Comparison of ENCODE assay signal across 8 cellular contexts in the genomic region with DNA sequence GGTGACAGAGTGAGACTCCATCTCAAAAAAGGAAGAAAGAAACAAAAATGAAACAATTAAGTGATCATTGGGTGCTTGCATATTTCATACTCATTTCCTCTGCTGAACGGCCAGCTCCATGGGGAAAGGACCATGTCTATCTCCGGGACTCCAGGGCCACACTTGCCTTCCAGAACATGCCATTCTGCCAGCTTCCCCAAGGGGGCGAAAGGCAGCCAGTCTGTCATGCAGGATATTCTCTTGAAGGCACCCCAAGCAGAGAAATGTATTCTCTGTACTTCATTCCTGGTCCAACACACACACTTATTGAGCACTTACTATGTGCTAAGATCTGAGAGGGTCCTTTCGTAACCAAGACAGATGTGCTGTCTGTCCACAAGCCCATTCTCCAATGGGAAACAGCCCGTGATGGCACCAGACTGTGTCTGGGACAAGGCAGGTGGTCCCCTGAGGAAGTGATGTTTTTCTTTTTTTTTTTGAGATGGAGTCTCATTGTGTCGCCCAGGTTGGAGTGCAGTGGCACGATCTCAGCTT. TPM values are rescaled to one million over a fixed set of nuclear protein-coding genes. Genes with fewer than 3 reads are reported as not detected.
A peak's percentile ranks its signal among the peaks of the same experiment; 100 is the strongest.
DNase-seq lines count a peak whose midpoint lies in the region; ATAC-seq and TF ChIP-seq lines count a peak whose summit lies in the region.

No MANE protein-coding gene starts in this region.

- H3K36me3 ChIP-seq in GM06990 (ENCODE audit: control insufficient read depth, insufficient read depth, low read length) (no peaks in the 10 kb centered on the region), MM.1S (replicated peaks; ENCODE audit: insufficient read depth, low read length) (no peaks in the 10 kb centered on the region)

- intact Hi-C loops in left ventricle myocardium superior (cut with micrococcal nuclease), result loop anchor here (10.0 kb wide), 1 partner anchor 146 kb away; a partner anchor contains a TSS

- H3K27me3 ChIP-seq in GM06990 (replicated peaks; ENCODE audit: control insufficient read depth, insufficient read depth, low read length), result no peaks in the 10 kb centered on the region
- H3K27me3 ChIP-seq in MM.1S (replicated peaks; ENCODE audit: insufficient read depth, low read length), result no peaks in the 10 kb centered on the region

- H3K4me1 Mint-ChIP-seq in activated naive CD4-positive, alpha-beta T cell treated with anti-CD3 and anti-CD28 coated beads, Interleukin-2, amount 10 ng/mL, durations not matched to agents 7 days and 5 days, result peaks cover 23% of the 10 kb centered on the region

- ATAC-seq in HG03135 (IDR thresholded peaks at IDR 0.05; ENCODE audit: unreplicated experiment) (no peak), left ventricle myocardium superior (no peak)

- peak; percentile 68 for TF ChIP-seq CTCF in GM06990 (IDR thresholded peaks at IDR 0.05; ENCODE audit: insufficient read depth, low read length, poor library complexity, severe bottlenecking)
- peak; percentile 49 for TF ChIP-seq CTCF in MM.1S (IDR thresholded peaks at IDR 0.05; ENCODE audit: low read length)

- no peak overlapping the region for H3K4me2 ChIP-seq in MM.1S (ENCODE audit: low read depth, low read length)

- no peaks in the 10 kb centered on the region for H3K4me1 ChIP-seq in MM.1S (ENCODE audit: low read length)

- no peaks in the 10 kb centered on the region for H3K27me3 Mint-ChIP-seq in activated naive CD4-positive, alpha-beta T cell treated with anti-CD3 and anti-CD28 coated beads, Interleukin-2, amount 10 ng/mL, durations not matched to agents 7 days and 5 days

- no peak overlapping the region for H2AFZ ChIP-seq in MM.1S (ENCODE audit: low read length)

- H3K4me3 Mint-ChIP-seq in activated naive CD4-positive, alpha-beta T cell treated with anti-CD3 and anti-CD28 coated beads, Interleukin-2, amount 10 ng/mL, durations not matched to agents 7 days and 5 days, result no peak overlapping the region

- H3F3A ChIP-seq in MM.1S (ENCODE audit: insufficient read depth, low read length), result no peaks in the 10 kb centered on the region

- H3K9me2 ChIP-seq in MM.1S (replicated peaks; ENCODE audit: insufficient read depth, low read length), result no peaks in the 10 kb centered on the region

- H3K9me3 Mint-ChIP-seq in activated naive CD4-positive, alpha-beta T cell treated with anti-CD3 and anti-CD28 coated beads, Interleukin-2, amount 10 ng/mL, durations not matched to agents 7 days and 5 days, result no peaks in the 10 kb centered on the region

- CTCF ChIA-PET in activated naive CD4-positive, alpha-beta T cell treated with anti-CD3 and anti-CD28 coated beads, Interleukin-2, amount 10 ng/mL, durations not matched to agents 7 days and 5 days (lab: Charles Lee), result interaction anchor here (0.6 to 8.4 kb wide), 4 partner anchors 9 to 143 kb away, joined by 3 to 142 read pairs (median 4); a partner anchor contains a TSS

- H3K9ac ChIP-seq in MM.1S (ENCODE audit: low read length), result no peak overlapping the region

- no peaks in the 10 kb centered on the region for H3K9me3 ChIP-seq in MM.1S (replicated peaks; ENCODE audit: insufficient read depth, low read length)

- H3K36me3 Mint-ChIP-seq in activated naive CD4-positive, alpha-beta T cell treated with anti-CD3 and anti-CD28 coated beads, Interleukin-2, amount 10 ng/mL, durations not matched to agents 7 days and 5 days, result peaks cover 1% of the 10 kb centered on the region

- no peak overlapping the region for H3K27ac ChIP-seq in MM.1S (ENCODE audit: low read length)

- no peaks in the 10 kb centered on the region for H3K79me2 ChIP-seq in MM.1S (ENCODE audit: low read length)

- DNase-seq in GM06990 (ENCODE audit: extremely low read depth, insufficient read length) (no peak), MM.1S (no peak), lung microvascular endothelial cell (ENCODE audit: low read depth in 2 of 2) (peak; percentile 52 to 54), A172 (ENCODE audit: low spot score) (no peak), mucosa of gallbladder (ENCODE audit: low spot score) (no peak), left ventricle myocardium superior (no peak)
- DNase-seq in activated naive CD4-positive, alpha-beta T cell treated with anti-CD3 and anti-CD28 coated beads, Interleukin-2, amount 10 ng/mL, durations not matched to agents 7 days and 5 days, result peak; percentile 58

- no peak overlapping the region for H3K4me3 ChIP-seq in GM06990 (replicated peaks; ENCODE audit: low read depth, low read length)
- H3K4me3 ChIP-seq in MM.1S (ENCODE audit: low read length), result no peak overlapping the region

- H4K20me1 ChIP-seq in MM.1S (ENCODE audit: insufficient read depth, low read length), result no peaks in the 10 kb centered on the region

- H3K27ac Mint-ChIP-seq in activated naive CD4-positive, alpha-beta T cell treated with anti-CD3 and anti-CD28 coated beads, Interleukin-2, amount 10 ng/mL, durations not matched to agents 7 days and 5 days, result peak overlapping the region; percentile 65

RNA-seq across cellular contexts. Expression of a gene that starts 10.2 kb away (rescaled TPM):
- total RNA-seq in lung microvascular endothelial cell (16.7 and 17.4 TPM in 2 replicates), mucosa of gallbladder (33.5 TPM), left ventricle myocardium superior (32.5 TPM)
- 46.6 and 53.0 TPM in 2 replicates for total RNA-seq in A172 (2014; rRNA removed; shearing (Covaris generic))

RNA-seq across cellular contexts. Expression of a gene that starts 13.0 kb away (rescaled TPM):
- total RNA-seq in lung microvascular endothelial cell (0.20 TPM in 1 of 2 replicates, not detected in the other), mucosa of gallbladder (0.78 TPM), left ventricle myocardium superior (0.62 TPM)
- total RNA-seq in A172 (2014; rRNA removed; shearing (Covaris generic)), result 0.22 and 1.5 TPM in 2 replicates

RNA-seq across cellular contexts. Expression of a gene that starts 25.2 kb away (rescaled TPM):
- 32.3 and 44.0 TPM in 2 replicates for total RNA-seq in lung microvascular endothelial cell
- total RNA-seq in A172 (2014; rRNA removed; shearing (Covaris generic)), result 53.2 and 75.7 TPM in 2 replicates
- total RNA-seq in mucosa of gallbladder, result 30.2 TPM
- total RNA-seq in left ventricle myocardium superior, result 29.8 TPM

Comparison
In these comparisons a context has a peak if more than half of its experiments do, and no peak if none do; other contexts are left out.
1. DNase-seq: peak in activated naive CD4-positive, alpha-beta T cell treated with anti-CD3 and anti-CD28 coated beads, Interleukin-2, amount 10 ng/mL, durations not matched to agents 7 days and 5 days (single experiment) and lung microvascular endothelial cell (2 of 2); none in GM06990 (single experiment), MM.1S (single experiment), A172 (single experiment), mucosa of gallbladder (single experiment) and left ventricle myocardium superior (single experiment).